In the genomic region with DNA sequence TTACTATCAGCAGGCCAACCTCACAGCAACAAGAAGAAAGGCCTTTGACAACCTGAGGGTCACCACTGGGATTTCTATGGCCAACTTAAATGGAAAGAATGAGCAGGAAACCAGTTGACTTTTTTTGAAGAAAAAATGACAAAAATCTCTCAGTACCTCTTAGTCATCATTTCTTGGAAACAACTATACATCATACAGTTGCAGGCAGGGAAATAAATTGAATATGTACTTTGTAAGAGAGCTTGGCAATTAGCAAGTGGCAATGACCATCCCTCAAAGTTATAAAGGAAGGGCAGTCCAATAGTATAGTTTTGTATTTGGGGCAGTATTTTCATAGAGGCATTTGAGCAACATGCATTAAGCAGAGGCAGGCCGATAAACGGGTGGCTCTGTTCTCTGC, we compare ENCODE assay signal across 20 cellular contexts.
DNase-seq lines count a peak whose midpoint lies in the region; FAIRE-seq and TF ChIP-seq lines count a peak whose summit lies in the region.
"Had no signal": no experiment of that assay in that cellular context is flagged by ENCODE, and none has a peak within 500 bp of the region (broad histone marks: within the 10 kb centered on the region; RNA-seq: fewer than 3 reads in every experiment).

No MANE protein-coding gene starts in this region.

- no peak for FAIRE-seq in RCC 7860 (lab: Jason Lieb, UNC)
- FAIRE-seq: A204.1, GM12891 had no signal

- no peak overlapping the region for H3K9ac ChIP-seq in adipocyte (ENCODE audit: low read length)

- TF ChIP-seq CTCF in AG10803 (conservative IDR thresholded peaks at IDR 0.05; ENCODE audit: low read length), result no peak
- no peak for TF ChIP-seq CTCF in fibroblast of mammary gland (conservative IDR thresholded peaks at IDR 0.05; ENCODE audit: control insufficient read depth, insufficient read depth, low read depth, low read length)

- no peak overlapping the region for H3K4me3 ChIP-seq in AG10803 (ENCODE audit: low read length)
- peak overlapping the region; percentile 70 for H3K4me3 ChIP-seq in adipocyte (ENCODE audit: low read length)
- H3K4me3 ChIP-seq in fibroblast of mammary gland (ENCODE audit: control insufficient read depth, low read depth, low read length), result no peak overlapping the region

- H3K36me3 ChIP-seq in adipocyte (ENCODE audit: control insufficient read depth, insufficient read depth, low read length, severe bottlenecking), result no peaks in the 10 kb centered on the region

- no peaks in the 10 kb centered on the region for H3K27me3 ChIP-seq in adipocyte (replicated peaks; ENCODE audit: control insufficient read depth, insufficient read depth, low read length)

- H3K4me1 ChIP-seq in adipocyte (ENCODE audit: control insufficient read depth, insufficient read depth, low read length), result peaks cover 6% of the 10 kb centered on the region

- DNase-seq in AG10803 (ENCODE audit: low read depth), result peak; percentile 0
- DNase-seq in OCI-M1 (lab: John Stamatoyannopoulos, UW), result peak; percentile 56
- peak; percentile 22 for DNase-seq in adipocyte (ENCODE audit: low read depth)
- peak; percentile 12 for DNase-seq in fibroblast of mammary gland (ENCODE audit: low read depth)
- DNase-seq in NCI-H1417 treated with DMSO at 0.1 percent for 48 hours (lab: John Stamatoyannopoulos, UW), result no peak
- no peak for DNase-seq in cerebellar nuclear complex (lab: John Stamatoyannopoulos, UW)
- DNase-seq in RKO (ENCODE audit: low spot score), result no peak
- no peak for DNase-seq in RCC 7860 (ENCODE audit: low spot score)
- DNase-seq: Caco-2; CD8-positive, alpha-beta T cell; GF-D8; GOT3; NCI-H1048; NCI-H1417; NCI-H1694 treated with DMSO at 0.1 percent for 48 hours; NCI-H2081; NCI-H2227 treated with DMSO at 0.1 percent for 48 hours; NCI-H526 treated with DMSO at 0.1 percent for 48 hours had no signal

- no peaks in the 10 kb centered on the region for H3K9me3 ChIP-seq in adipocyte (ENCODE audit: control insufficient read depth, low read length)
- H3K9me3 ChIP-seq: Caco-2 had no signal

Comparison
In these comparisons a context has a peak if more than half of its experiments do, and no peak if none do; other contexts are left out.
1. DNase-seq: peak in AG10803 (single experiment), OCI-M1 (single experiment), adipocyte (single experiment) and fibroblast of mammary gland (single experiment); none in NCI-H1417 treated with DMSO at 0.1 percent for 48 hours (single experiment), cerebellar nuclear complex (0 of 2), RKO (single experiment) and RCC 7860 (single experiment).